ENCODE assay signal across 1 cellular context in the genomic region with DNA sequence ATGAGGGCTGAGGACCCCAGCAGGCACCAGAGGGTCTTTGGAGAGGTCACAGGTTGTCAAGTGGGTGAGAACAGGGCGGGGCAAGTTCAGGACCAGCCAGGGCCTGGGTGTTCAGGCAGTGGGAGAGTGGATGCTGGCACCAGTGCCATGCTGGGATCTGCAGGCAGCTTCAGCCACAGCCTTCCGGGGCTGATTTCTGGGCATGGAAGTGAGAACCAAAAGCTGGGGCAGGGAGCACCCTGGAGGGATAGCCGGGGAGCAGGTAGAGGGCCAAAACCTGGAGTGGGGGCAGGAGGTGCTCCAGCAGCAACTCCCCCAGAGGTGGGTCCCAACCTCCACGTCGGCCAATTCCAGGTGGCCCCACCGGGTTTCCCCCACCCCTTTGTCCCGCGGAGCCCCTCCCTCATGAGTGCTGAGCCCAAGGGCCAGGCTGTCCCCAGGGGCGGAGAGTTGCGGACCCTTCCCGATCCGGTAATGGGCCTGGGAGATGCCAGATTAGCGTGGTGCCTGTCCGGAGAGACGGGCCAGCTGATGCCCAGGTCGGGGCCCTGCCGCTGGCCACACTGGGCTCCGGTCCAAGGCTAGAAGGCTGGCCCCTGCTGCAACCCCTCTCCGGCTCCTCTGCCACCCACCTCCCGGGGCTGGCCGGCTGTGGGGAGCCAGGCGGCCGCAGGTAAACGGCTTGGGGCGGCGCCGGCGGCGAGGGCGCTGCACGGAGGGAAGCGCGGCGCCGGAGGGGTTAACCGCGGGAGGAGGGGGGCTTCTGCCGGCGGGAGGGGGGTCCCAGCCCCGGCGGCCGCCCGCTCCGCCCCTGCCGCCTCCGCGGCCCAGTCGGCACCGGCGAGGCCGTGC.
TF ChIP-seq lines count a peak whose summit lies in the region.

Gene KCNK4 (plus strand): TSS at position 409 of the 852 bp plus-strand sequence. CDS start 1,717 bp downstream, outside the sequence.

TF ChIP-seq in K562, 482 proteins besides CTCF, POLR2A, EP300 and RAD21 (continued from another document):
- TF ChIP-seq, protein P1, sequence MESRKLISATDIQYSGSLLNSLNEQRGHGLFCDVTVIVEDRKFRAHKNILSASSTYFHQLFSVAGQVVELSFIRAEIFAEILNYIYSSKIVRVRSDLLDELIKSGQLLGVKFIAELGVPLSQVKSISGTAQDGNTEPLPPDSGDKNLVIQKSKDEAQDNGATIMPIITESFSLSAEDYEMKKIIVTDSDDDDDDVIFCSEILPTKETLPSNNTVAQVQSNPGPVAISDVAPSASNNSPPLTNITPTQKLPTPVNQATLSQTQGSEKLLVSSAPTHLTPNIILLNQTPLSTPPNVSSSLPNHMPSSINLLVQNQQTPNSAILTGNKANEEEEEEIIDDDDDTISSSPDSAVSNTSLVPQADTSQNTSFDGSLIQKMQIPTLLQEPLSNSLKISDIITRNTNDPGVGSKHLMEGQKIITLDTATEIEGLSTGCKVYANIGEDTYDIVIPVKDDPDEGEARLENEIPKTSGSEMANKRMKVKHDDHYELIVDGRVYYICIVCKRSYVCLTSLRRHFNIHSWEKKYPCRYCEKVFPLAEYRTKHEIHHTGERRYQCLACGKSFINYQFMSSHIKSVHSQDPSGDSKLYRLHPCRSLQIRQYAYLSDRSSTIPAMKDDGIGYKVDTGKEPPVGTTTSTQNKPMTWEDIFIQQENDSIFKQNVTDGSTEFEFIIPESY (CRISPR knock-in tag; IDR thresholded peaks at IDR 0.05): no peak
- TF ChIP-seq FIP1L1 (IDR thresholded peaks at IDR 0.05; ENCODE audit: low read depth, low read length, poor library complexity, severe bottlenecking) (peak; percentile 19), EP400 (IDR thresholded peaks at IDR 0.05) (no peak), ZNF551 (CRISPR knock-in tag; IDR thresholded peaks at IDR 0.05) (no peak), ATF1 (CRISPR knock-in tag; IDR thresholded peaks at IDR 0.05) (no peak), ATF1 (tag; IDR thresholded peaks at IDR 0.05) (no peak), ZFP36 (IDR thresholded peaks at IDR 0.05; ENCODE audit: low read depth, low read length, partially characterized antibody) (no peak), CXXC5 (CRISPR knock-in tag; IDR thresholded peaks at IDR 0.05) (no peak), ZC3H11A (IDR thresholded peaks at IDR 0.05; ENCODE audit: low read depth, low read length) (no peak), SUPT5H (IDR thresholded peaks at IDR 0.05) (no peak)
- TF ChIP-seq, protein P2, sequence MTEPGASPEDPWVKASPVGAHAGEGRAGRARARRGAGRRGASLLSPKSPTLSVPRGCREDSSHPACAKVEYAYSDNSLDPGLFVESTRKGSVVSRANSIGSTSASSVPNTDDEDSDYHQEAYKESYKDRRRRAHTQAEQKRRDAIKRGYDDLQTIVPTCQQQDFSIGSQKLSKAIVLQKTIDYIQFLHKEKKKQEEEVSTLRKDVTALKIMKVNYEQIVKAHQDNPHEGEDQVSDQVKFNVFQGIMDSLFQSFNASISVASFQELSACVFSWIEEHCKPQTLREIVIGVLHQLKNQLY (CRISPR knock-in tag; conservative IDR thresholded peaks at IDR 0.05): no peak
- TF ChIP-seq, protein P3, sequence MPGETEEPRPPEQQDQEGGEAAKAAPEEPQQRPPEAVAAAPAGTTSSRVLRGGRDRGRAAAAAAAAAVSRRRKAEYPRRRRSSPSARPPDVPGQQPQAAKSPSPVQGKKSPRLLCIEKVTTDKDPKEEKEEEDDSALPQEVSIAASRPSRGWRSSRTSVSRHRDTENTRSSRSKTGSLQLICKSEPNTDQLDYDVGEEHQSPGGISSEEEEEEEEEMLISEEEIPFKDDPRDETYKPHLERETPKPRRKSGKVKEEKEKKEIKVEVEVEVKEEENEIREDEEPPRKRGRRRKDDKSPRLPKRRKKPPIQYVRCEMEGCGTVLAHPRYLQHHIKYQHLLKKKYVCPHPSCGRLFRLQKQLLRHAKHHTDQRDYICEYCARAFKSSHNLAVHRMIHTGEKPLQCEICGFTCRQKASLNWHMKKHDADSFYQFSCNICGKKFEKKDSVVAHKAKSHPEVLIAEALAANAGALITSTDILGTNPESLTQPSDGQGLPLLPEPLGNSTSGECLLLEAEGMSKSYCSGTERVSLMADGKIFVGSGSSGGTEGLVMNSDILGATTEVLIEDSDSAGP (CRISPR knock-in tag; IDR thresholded peaks at IDR 0.05): no peak
- TF ChIP-seq, protein P4, sequence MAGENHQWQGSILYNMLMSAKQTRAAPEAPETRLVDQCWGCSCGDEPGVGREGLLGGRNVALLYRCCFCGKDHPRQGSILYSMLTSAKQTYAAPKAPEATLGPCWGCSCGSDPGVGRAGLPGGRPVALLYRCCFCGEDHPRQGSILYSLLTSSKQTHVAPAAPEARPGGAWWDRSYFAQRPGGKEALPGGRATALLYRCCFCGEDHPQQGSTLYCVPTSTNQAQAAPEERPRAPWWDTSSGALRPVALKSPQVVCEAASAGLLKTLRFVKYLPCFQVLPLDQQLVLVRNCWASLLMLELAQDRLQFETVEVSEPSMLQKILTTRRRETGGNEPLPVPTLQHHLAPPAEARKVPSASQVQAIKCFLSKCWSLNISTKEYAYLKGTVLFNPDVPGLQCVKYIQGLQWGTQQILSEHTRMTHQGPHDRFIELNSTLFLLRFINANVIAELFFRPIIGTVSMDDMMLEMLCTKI (IDR thresholded peaks at IDR 0.05; ENCODE audit: partially characterized antibody): no peak
